Comparison of ENCODE assay signal across 8 cellular contexts in the genomic region with DNA sequence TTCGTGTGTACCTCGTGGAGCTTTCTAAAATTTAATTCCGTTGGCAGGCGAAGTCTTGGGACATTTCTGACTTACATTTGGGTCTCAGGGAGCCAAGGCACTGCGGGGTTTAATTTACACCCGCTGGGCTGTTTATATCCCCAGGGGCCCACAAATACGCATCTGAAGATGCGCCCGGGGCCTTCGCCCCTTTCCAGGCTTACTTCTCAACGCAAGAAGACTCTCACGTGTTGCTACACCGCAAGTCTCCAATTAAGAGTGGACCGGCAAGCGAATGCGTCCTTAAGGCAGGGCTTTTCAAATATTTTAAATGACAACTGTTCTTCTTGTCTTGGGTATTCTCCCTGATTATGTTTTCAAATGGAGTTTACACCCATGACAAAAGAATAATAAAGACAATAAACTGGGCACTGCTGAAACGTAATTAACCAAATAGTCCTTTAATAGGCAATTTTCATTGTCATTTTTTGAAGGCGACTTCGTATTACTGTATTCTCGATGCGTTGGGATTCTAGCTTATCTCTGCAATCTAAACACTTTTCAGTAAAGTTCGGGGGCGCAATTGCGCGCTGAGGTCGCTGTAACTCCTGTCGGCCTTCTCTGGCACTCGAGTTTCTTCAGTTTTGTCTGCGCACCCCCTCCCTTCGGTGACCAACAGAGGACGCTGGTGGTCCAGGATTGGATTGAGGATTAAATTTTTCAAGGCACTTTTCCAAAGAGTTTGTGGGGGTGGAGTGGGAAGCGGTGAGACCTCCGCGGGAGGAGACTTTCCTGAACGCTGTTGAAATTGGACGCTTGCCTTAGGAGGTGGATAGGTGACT. TPM values are rescaled to one million over a fixed set of nuclear protein-coding genes. Genes with fewer than 3 reads are reported as not detected.
DNase-seq lines count a peak whose midpoint lies in the region; ATAC-seq and TF ChIP-seq lines count a peak whose summit lies in the region.

No MANE protein-coding gene starts in this region.

- H3K4me2 ChIP-seq in Loucy (ENCODE audit: low read depth, low read length, poor library complexity, severe bottlenecking) = no peak overlapping the region

- no peaks in the 10 kb centered on the region for H3K4me1 ChIP-seq in Loucy (ENCODE audit: insufficient read depth, low read length, poor library complexity, severe bottlenecking)
- peaks cover 0 to 51% of the 10 kb centered on the region in 2 donors for H3K4me1 ChIP-seq in right atrium auricular region

- H3K4me3 ChIP-seq in Loucy (ENCODE audit: low read length, poor library complexity, severe bottlenecking) (no peak overlapping the region), right atrium auricular region (peak overlapping the region; percentile 39 to 56), retinal pigment epithelial cell (ENCODE audit: low read length) (peak overlapping the region; percentile 43)

- peaks cover 19% of the 10 kb centered on the region for H3K4me1 Mint-ChIP-seq in activated naive CD8-positive, alpha-beta T cell treated with anti-CD3 and anti-CD28 coated beads, Interleukin-2, amount 50 U/mL, for 24 hours

- ATAC-seq in activated naive CD8-positive, alpha-beta T cell treated with anti-CD3 and anti-CD28 coated beads, Interleukin-2, amount 50 U/mL, for 24 hours = no peak
- ATAC-seq in GM19467 (IDR thresholded peaks at IDR 0.05; ENCODE audit: unreplicated experiment) = no peak

- TF ChIP-seq CTCF in Loucy (conservative IDR thresholded peaks at IDR 0.05; ENCODE audit: low read length) (peak; percentile 31), right atrium auricular region (IDR thresholded peaks at IDR 0.05) (peak; percentile 76 to 95), retinal pigment epithelial cell (conservative IDR thresholded peaks at IDR 0.05; ENCODE audit: low read depth, low read length) (peak; percentile 99)

- no peaks in the 10 kb centered on the region for H4K20me1 ChIP-seq in Loucy (ENCODE audit: insufficient read depth, low read length, poor library complexity, severe bottlenecking)

- H3K9ac ChIP-seq in Loucy (ENCODE audit: low read depth, low read length, poor library complexity, severe bottlenecking) = no peak overlapping the region

- H3K9me2 ChIP-seq in Loucy (replicated peaks; ENCODE audit: low read depth, low read length) = no peaks in the 10 kb centered on the region

- H3K9me3 ChIP-seq in Loucy (ENCODE audit: insufficient read depth, low read depth, low read length) (no peaks in the 10 kb centered on the region), right atrium auricular region (no peaks in the 10 kb centered on the region)

- H3K27me3 ChIP-seq in Loucy (ENCODE audit: insufficient read depth, low read length, poor library complexity, severe bottlenecking) (no peaks in the 10 kb centered on the region), right atrium auricular region (no peaks in the 10 kb centered on the region)

- H2AFZ ChIP-seq in Loucy (ENCODE audit: low read length) = no peak overlapping the region

- no peaks in the 10 kb centered on the region for H3K9me3 Mint-ChIP-seq in activated naive CD8-positive, alpha-beta T cell treated with anti-CD3 and anti-CD28 coated beads, Interleukin-2, amount 50 U/mL, for 24 hours

- H3K27ac ChIP-seq in right atrium auricular region = peak overlapping the region in 1 of 2 donors; percentile 56

- no peaks in the 10 kb centered on the region for H3K79me2 ChIP-seq in Loucy (ENCODE audit: insufficient read depth, low read length)

- no peak overlapping the region for H3K27ac Mint-ChIP-seq in activated naive CD8-positive, alpha-beta T cell treated with anti-CD3 and anti-CD28 coated beads, Interleukin-2, amount 50 U/mL, for 24 hours

- peaks cover 68% of the 10 kb centered on the region for H3K27me3 Mint-ChIP-seq in activated naive CD8-positive, alpha-beta T cell treated with anti-CD3 and anti-CD28 coated beads, Interleukin-2, amount 50 U/mL, for 24 hours

- H3K36me3 ChIP-seq in Loucy (ENCODE audit: insufficient read depth, low read length) (no peaks in the 10 kb centered on the region), right atrium auricular region (no peaks in the 10 kb centered on the region)

- no peaks in the 10 kb centered on the region for H3K36me3 Mint-ChIP-seq in activated naive CD8-positive, alpha-beta T cell treated with anti-CD3 and anti-CD28 coated beads, Interleukin-2, amount 50 U/mL, for 24 hours (ENCODE audit: low read depth)

- H3F3A ChIP-seq in Loucy (ENCODE audit: low read depth) = no peaks in the 10 kb centered on the region

- peak; percentile 13 for DNase-seq in NCI-H345 (lab: John Stamatoyannopoulos, UW)
- DNase-seq in NCI-H345 treated with DMSO at 0.1 percent for 48 hours (lab: John Stamatoyannopoulos, UW; ENCODE audit: unreplicated experiment) = no peak
- DNase-seq in activated naive CD8-positive, alpha-beta T cell treated with anti-CD3 and anti-CD28 coated beads, Interleukin-2, amount 50 U/mL, for 24 hours = peak; percentile 22
- peak; percentile 83 for DNase-seq in right atrium auricular region (ENCODE audit: low spot score)
- peak; percentile 28 for DNase-seq in retinal pigment epithelial cell (ENCODE audit: low read depth)
- no peak for DNase-seq in cerebellum (ENCODE audit: low spot score)

- H3K4me3 Mint-ChIP-seq in activated naive CD8-positive, alpha-beta T cell treated with anti-CD3 and anti-CD28 coated beads, Interleukin-2, amount 50 U/mL, for 24 hours = peak overlapping the region; percentile 22

RNA-seq across cellular contexts. Expression of gene IGFBP3, which starts 0.8 kb away (rescaled TPM):
- total RNA-seq in right atrium auricular region (100 to 1,000 TPM; 122 to 251 TPM), cerebellum (19.4 TPM)

RNA-seq across cellular contexts. Expression of gene IGFBP1, which starts 33.6 kb away (rescaled TPM):
- total RNA-seq in right atrium auricular region = 1 to 10 TPM in 1 of 2 donors, not detected in 1; 1.6 TPM
- 0.54 TPM for total RNA-seq in cerebellum

RNA-seq across cellular contexts. Expression of gene CCDC201, which starts 49.0 kb away (rescaled TPM):
- not detected for total RNA-seq in right atrium auricular region
- not detected for total RNA-seq in cerebellum

Comparison
In these comparisons a context has a peak if more than half of its experiments do, and no peak if none do; other contexts are left out.
1. DNase-seq: peak in NCI-H345 (single experiment), activated naive CD8-positive, alpha-beta T cell treated with anti-CD3 and anti-CD28 coated beads, Interleukin-2, amount 50 U/mL, for 24 hours (single experiment), right atrium auricular region (single experiment) and retinal pigment epithelial cell (single experiment); none in NCI-H345 treated with DMSO at 0.1 percent for 48 hours (single experiment) and cerebellum (single experiment).
2. CTCF ChIP-seq: peak in every context shown above with its lines; median percentile 99 in retinal pigment epithelial cell; 86 in right atrium auricular region; 31 in Loucy.